9 cellular contexts compared by ENCODE assay signal in genomic region chr11:64762916-64763803, GRCh38. TPM values are rescaled to one million over a fixed set of nuclear protein-coding genes. Genes with fewer than 3 reads are reported as not detected.
A peak's percentile ranks its signal among the peaks of the same experiment; 100 is the strongest.
DNase-seq lines count a peak whose midpoint lies in the region; ATAC-seq and TF ChIP-seq lines count a peak whose summit lies in the region.
"Had no signal": no experiment of that assay in that cellular context is flagged by ENCODE, and none has a peak within 500 bp of the region (broad histone marks: within the 10 kb centered on the region; RNA-seq: fewer than 3 reads in every experiment).

No MANE protein-coding gene starts in this region.

- TF ChIP-seq CTCF in RWPE1 (conservative IDR thresholded peaks at IDR 0.05; ENCODE audit: low read depth) (no peak), endothelial cell (IDR thresholded peaks at IDR 0.05; ENCODE audit: unreplicated experiment) (no peak)

- POLR2A ChIA-PET in RWPE1 (lab: Yijun Ruan, JAX; ENCODE audit: low non-redundant PET) = no interaction called here

- peaks cover 43% of the 10 kb centered on the region for H3K4me1 Mint-ChIP-seq in endothelial cell (ENCODE audit: unreplicated experiment)
- H3K4me1 Mint-ChIP-seq in natural killer cell treated with Interleukin-12 subunit alpha and Interleukin-12 subunit beta and Interleukin-15 and Interleukin-18, amount 100 ng/mL, for 72 hours (ENCODE audit: low read depth in 2 of 2) = peaks cover 74% of the 10 kb centered on the region in 2 donors

- CTCF ChIA-PET in RWPE1 (lab: Yijun Ruan, JAX) = interaction anchor here (0.6 kb wide), 1 partner anchor 251 kb away, joined by 3 read pairs; no protein-coding TSS in a partner anchor

- peaks cover 51% of the 10 kb centered on the region for H3K36me3 Mint-ChIP-seq in endothelial cell (ENCODE audit: low read depth, unreplicated experiment)
- peaks cover 22% of the 10 kb centered on the region for H3K36me3 Mint-ChIP-seq in natural killer cell treated with Interleukin-12 subunit alpha and Interleukin-12 subunit beta and Interleukin-15 and Interleukin-18, amount 100 ng/mL, for 72 hours

- H3K9me3 Mint-ChIP-seq in endothelial cell (ENCODE audit: unreplicated experiment) = no peaks in the 10 kb centered on the region
- H3K9me3 Mint-ChIP-seq in natural killer cell treated with Interleukin-12 subunit alpha and Interleukin-12 subunit beta and Interleukin-15 and Interleukin-18, amount 100 ng/mL, for 72 hours = no peaks in the 10 kb centered on the region

- H3K4me3 Mint-ChIP-seq in endothelial cell (ENCODE audit: unreplicated experiment) = peak overlapping the region; percentile 16
- H3K4me3 Mint-ChIP-seq in natural killer cell treated with Interleukin-12 subunit alpha and Interleukin-12 subunit beta and Interleukin-15 and Interleukin-18, amount 100 ng/mL, for 72 hours = peak overlapping the region; percentile 75

- DNase-seq in NCI-H2196 (lab: John Stamatoyannopoulos, UW; ENCODE audit: unreplicated experiment) = peak; percentile 20
- DNase-seq in NCI-H2196 treated with DMSO at 0.1 percent for 48 hours (lab: John Stamatoyannopoulos, UW; ENCODE audit: unreplicated experiment) = no peak
- no peak for DNase-seq in RWPE1 (ENCODE audit: low spot score)
- DNase-seq in endothelial cell (ENCODE audit: low spot score) = no peak
- DNase-seq in natural killer cell treated with Interleukin-12 subunit alpha and Interleukin-12 subunit beta and Interleukin-15 and Interleukin-18, amount 100 ng/mL, for 72 hours (ENCODE audit: low spot score) = peak; percentile 49
- DNase-seq in KG1 (lab: John Stamatoyannopoulos, UW) = no peak
- DNase-seq in RKO (ENCODE audit: low spot score) = no peak

- peak in 1 of 2 donors; percentile 31 for ATAC-seq in natural killer cell treated with Interleukin-12 subunit alpha and Interleukin-12 subunit beta and Interleukin-15 and Interleukin-18, amount 100 ng/mL, for 72 hours
- ATAC-seq in GM21447 (IDR thresholded peaks at IDR 0.05; ENCODE audit: unreplicated experiment) = no peak

- peak overlapping the region; percentile 72 for H3K27ac Mint-ChIP-seq in endothelial cell (ENCODE audit: unreplicated experiment)
- peak overlapping the region; percentile 83 to 98 for H3K27ac Mint-ChIP-seq in natural killer cell treated with Interleukin-12 subunit alpha and Interleukin-12 subunit beta and Interleukin-15 and Interleukin-18, amount 100 ng/mL, for 72 hours

- peaks cover 14% of the 10 kb centered on the region for H3K27me3 Mint-ChIP-seq in endothelial cell (ENCODE audit: unreplicated experiment)
- no peaks in the 10 kb centered on the region for H3K27me3 Mint-ChIP-seq in natural killer cell treated with Interleukin-12 subunit alpha and Interleukin-12 subunit beta and Interleukin-15 and Interleukin-18, amount 100 ng/mL, for 72 hours

- H3K27ac ChIP-seq in RWPE1 = peak overlapping the region; percentile 85
- H3K27ac ChIP-seq: C4-2B had no signal

RNA-seq across cellular contexts. Expression of gene PYGM, which starts 3.4 kb away (rescaled TPM):
- total RNA-seq in endothelial cell (ENCODE audit: unreplicated experiment) = 0.26 TPM
- total RNA-seq in natural killer cell treated with Interleukin-12 subunit alpha and Interleukin-12 subunit beta and Interleukin-15 and Interleukin-18, amount 100 ng/mL, for 72 hours = 1 to 10 TPM; 4.7 to 5.6 TPM

RNA-seq across cellular contexts. Expression of gene SF1, which starts 15.2 kb away (rescaled TPM):
- total RNA-seq in endothelial cell (ENCODE audit: unreplicated experiment) = 322 TPM
- total RNA-seq in natural killer cell treated with Interleukin-12 subunit alpha and Interleukin-12 subunit beta and Interleukin-15 and Interleukin-18, amount 100 ng/mL, for 72 hours = 100 to 1,000 TPM; 376 to 425 TPM

RNA-seq across cellular contexts. Expression of gene RASGRP2, which starts 19.2 kb away (rescaled TPM):
- total RNA-seq in endothelial cell (ENCODE audit: unreplicated experiment) = 139 TPM
- total RNA-seq in natural killer cell treated with Interleukin-12 subunit alpha and Interleukin-12 subunit beta and Interleukin-15 and Interleukin-18, amount 100 ng/mL, for 72 hours = 10 to 100 TPM; 13.6 to 27.7 TPM

RNA-seq across cellular contexts. Expression of gene MAP4K2, which starts 39.9 kb away (rescaled TPM):
- total RNA-seq in endothelial cell (ENCODE audit: unreplicated experiment) = 202 TPM
- 10 to 100 TPM; 17.6 to 47.1 TPM for total RNA-seq in natural killer cell treated with Interleukin-12 subunit alpha and Interleukin-12 subunit beta and Interleukin-15 and Interleukin-18, amount 100 ng/mL, for 72 hours

RNA-seq across cellular contexts. Expression of gene NRXN2, which starts 40.2 kb away (rescaled TPM):
- 11.5 TPM for total RNA-seq in endothelial cell (ENCODE audit: unreplicated experiment)
- 1 to 10 TPM in 1 of 2 donors, under 1 TPM in 1; 0.74 to 1.3 TPM for total RNA-seq in natural killer cell treated with Interleukin-12 subunit alpha and Interleukin-12 subunit beta and Interleukin-15 and Interleukin-18, amount 100 ng/mL, for 72 hours

Comparison
In these comparisons a context has a peak if more than half of its experiments do, and no peak if none do; other contexts are left out.
1. DNase-seq: peak in NCI-H2196 (single experiment) and natural killer cell treated with Interleukin-12 subunit alpha and Interleukin-12 subunit beta and Interleukin-15 and Interleukin-18, amount 100 ng/mL, for 72 hours (single experiment); none in NCI-H2196 treated with DMSO at 0.1 percent for 48 hours (single experiment), RWPE1 (single experiment), endothelial cell (single experiment), KG1 (single experiment) and RKO (single experiment).